In genomic region chr12:59085680-59086079, GRCh38 we compare ENCODE assay signal across 20 cellular contexts.
DNase-seq lines count a peak whose midpoint lies in the region; ATAC-seq and TF ChIP-seq lines count a peak whose summit lies in the region.
"Had no signal": no experiment of that assay in that cellular context is flagged by ENCODE, and none has a peak within 500 bp of the region (broad histone marks: within the 10 kb centered on the region; RNA-seq: fewer than 3 reads in every experiment).

No MANE protein-coding gene starts in this region.

- TF ChIP-seq CTCF in brain (conservative IDR thresholded peaks at IDR 0.05), result no peak

- peak; percentile 0 for DNase-seq in DMS79 treated with DMSO at 0.1 percent for 48 hours (lab: John Stamatoyannopoulos, UW)
- DNase-seq in DMS79 (lab: John Stamatoyannopoulos, UW), result no peak
- peak; percentile 74 for DNase-seq in NCI-H2081 treated with DMSO at 0.1 percent for 48 hours (lab: John Stamatoyannopoulos, UW)
- DNase-seq in HPDE6-E6E7 (ENCODE audit: extremely low spot score), result no peak
- DNase-seq: 8988T; activated CD4-positive, alpha-beta memory T cell treated with anti-CD3 and anti-CD28 coated beads for 36 hours; activated T-cell treated with anti-CD3 and anti-CD28 coated beads, Interleukin-2, amount 50 U/mL, for 4 hours; BE2C; brain microvascular endothelial cell; dermis blood vessel endothelial cell; HCEC 1CT; Kasumi-1; NK-92 treated with Interleukin-12 subunit alpha and Interleukin-12 subunit beta, amount 100 ng/mL, for 24 hours; upper lobe of right lung had no signal

- H3K36me3 Mint-ChIP-seq in brain, result no peaks in the 10 kb centered on the region
- H3K36me3 Mint-ChIP-seq: activated CD4-positive, alpha-beta memory T cell treated with anti-CD3 and anti-CD28 coated beads for 36 hours; activated naive CD4-positive, alpha-beta T cell treated with anti-CD3 and anti-CD28 coated beads, Interleukin-2, amount 50 U/mL, for 72 hours had no signal

- peak overlapping the region; percentile 20 for H3K27ac ChIP-seq in mesodermal cell (ENCODE audit: low read depth, low read length, severe bottlenecking)
- H3K27ac ChIP-seq: brain microvascular endothelial cell, upper lobe of right lung had no signal

- ATAC-seq in GM19455 (IDR thresholded peaks at IDR 0.05; ENCODE audit: unreplicated experiment) (no peak), GM21825 (IDR thresholded peaks at IDR 0.05; ENCODE audit: unreplicated experiment) (no peak)
- ATAC-seq: activated naive CD4-positive, alpha-beta T cell treated with anti-CD3 and anti-CD28 coated beads, Interleukin-2, amount 50 U/mL, for 72 hours; activated T-cell treated with anti-CD3 and anti-CD28 coated beads, Interleukin-2, amount 50 U/mL, for 4 hours; upper lobe of right lung had no signal

- no peaks in the 10 kb centered on the region for H3K9me3 ChIP-seq in mesodermal cell (ENCODE audit: control insufficient read depth, low read length)
- H3K9me3 ChIP-seq: BE2C, upper lobe of right lung had no signal

- H3K4me1 ChIP-seq in mesodermal cell (ENCODE audit: control insufficient read depth, insufficient read depth, low read length, poor library complexity, severe bottlenecking), result peaks cover 22% of the 10 kb centered on the region
- H3K4me1 ChIP-seq: BE2C, upper lobe of right lung had no signal

- peaks cover 55% of the 10 kb centered on the region for H3K4me1 Mint-ChIP-seq in brain

- H3K9me3 Mint-ChIP-seq in brain, result no peaks in the 10 kb centered on the region
- H3K9me3 Mint-ChIP-seq: activated CD4-positive, alpha-beta memory T cell treated with anti-CD3 and anti-CD28 coated beads for 36 hours; activated naive CD4-positive, alpha-beta T cell treated with anti-CD3 and anti-CD28 coated beads, Interleukin-2, amount 50 U/mL, for 72 hours; activated T-cell treated with anti-CD3 and anti-CD28 coated beads, Interleukin-2, amount 50 U/mL, for 4 hours; stimulated activated naive CD8-positive, alpha-beta T cell treated with anti-CD3 and anti-CD28 coated beads, Interleukin-15, Interleukin-2, amounts not matched to agents 100 ng/mL and 50 ng/mL, for 24 hours had no signal

- H3K36me3 ChIP-seq in mesodermal cell (ENCODE audit: control insufficient read depth, insufficient read depth, low read length), result no peaks in the 10 kb centered on the region
- H3K36me3 ChIP-seq: BE2C, brain microvascular endothelial cell, upper lobe of right lung had no signal

- H3K27ac Mint-ChIP-seq in brain, result peak overlapping the region in 3 of 5 experiments; percentile 91 to 92 (median 91)
- H3K27ac Mint-ChIP-seq: activated CD4-positive, alpha-beta memory T cell treated with anti-CD3 and anti-CD28 coated beads for 36 hours; activated naive CD4-positive, alpha-beta T cell treated with anti-CD3 and anti-CD28 coated beads, Interleukin-2, amount 50 U/mL, for 72 hours; stimulated activated naive CD8-positive, alpha-beta T cell treated with anti-CD3 and anti-CD28 coated beads, Interleukin-15, Interleukin-2, amounts not matched to agents 100 ng/mL and 50 ng/mL, for 24 hours had no signal

- peaks cover 6% of the 10 kb centered on the region for H3K27me3 Mint-ChIP-seq in brain
- H3K27me3 Mint-ChIP-seq: activated CD4-positive, alpha-beta memory T cell treated with anti-CD3 and anti-CD28 coated beads for 36 hours had no signal

- H3K4me3 Mint-ChIP-seq in brain, result peak overlapping the region in 3 of 5 experiments; percentile 29 to 71 (median 63)
- H3K4me3 Mint-ChIP-seq: activated CD4-positive, alpha-beta memory T cell treated with anti-CD3 and anti-CD28 coated beads for 36 hours; activated T-cell treated with anti-CD3 and anti-CD28 coated beads, Interleukin-2, amount 50 U/mL, for 4 hours; stimulated activated naive CD8-positive, alpha-beta T cell treated with anti-CD3 and anti-CD28 coated beads, Interleukin-15, Interleukin-2, amounts not matched to agents 100 ng/mL and 50 ng/mL, for 24 hours had no signal

- 86 to 100% methylated on average over 1 to 2 of the region's 3 CpGs for WGBS in mesodermal cell (ENCODE audit: insufficient coverage in 2 of 2), 2 experiments

- no peak overlapping the region for H3K4me3 ChIP-seq in mesodermal cell (ENCODE audit: extremely low read depth, insufficient read depth, low read length, poor library complexity, severe bottlenecking)
- H3K4me3 ChIP-seq: upper lobe of right lung had no signal

Comparison
In these comparisons a context has a peak if more than half of its experiments do, and no peak if none do; other contexts are left out.
1. DNase-seq: peak in DMS79 treated with DMSO at 0.1 percent for 48 hours (single experiment) and NCI-H2081 treated with DMSO at 0.1 percent for 48 hours (single experiment); none in DMS79 (single experiment) and HPDE6-E6E7 (single experiment).